Comparison of ENCODE assay signal across 11 cellular contexts in genomic region chr20:43804781-43805180, GRCh38.
"Had no signal": no experiment of that assay in that cellular context is flagged by ENCODE, and none has a peak within 500 bp of the region (broad histone marks: within the 10 kb centered on the region; RNA-seq: fewer than 3 reads in every experiment).

No MANE protein-coding gene starts in this region.

- FAIRE-seq: H1, H54 had no signal

- H3K9me3 ChIP-seq: HAP-1 had no signal

- H3K36me3 ChIP-seq: HAP-1 had no signal

- H3K4me2 ChIP-seq: GM23338 had no signal

- H3K27ac ChIP-seq: GM23248 had no signal

- ATAC-seq: GM23338, HCT116 had no signal

- H3K4me1 ChIP-seq: HAP-1 had no signal

- H2AFZ ChIP-seq: GM23248, GM23338 had no signal

- H3K9ac ChIP-seq: GM23248 had no signal

- H3K4me3 ChIP-seq: GM23248, GM23338, HAP-1 had no signal

- DNase-seq: GM23248, GOT3, H7, H9, HCEC 1CT, HFFc6 had no signal
